Comparison of ENCODE assay signal across 1 cellular context in the genomic region with DNA sequence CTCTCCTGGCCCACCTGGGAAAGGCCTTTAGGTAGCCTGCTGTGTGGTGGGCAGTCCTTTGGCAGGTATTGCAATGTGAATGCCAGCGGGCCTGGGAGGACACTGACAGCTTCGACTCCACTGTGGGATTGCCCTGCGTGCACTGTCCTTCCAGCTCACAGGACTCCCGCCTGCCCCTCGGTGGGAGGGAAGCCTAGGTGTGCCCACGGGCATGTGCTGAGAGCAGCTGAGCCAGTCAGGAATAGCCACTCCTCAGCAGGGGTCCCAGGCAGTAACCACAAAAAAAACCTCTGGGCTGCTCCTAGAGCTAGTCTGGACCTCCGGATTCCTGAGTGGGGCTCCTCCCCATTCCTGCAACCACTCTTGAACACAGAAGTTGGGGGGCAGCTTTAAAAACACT.
TF ChIP-seq lines count a peak whose summit lies in the region.

No MANE protein-coding gene starts in this region.

TF ChIP-seq in GM23338, 12 proteins besides CTCF, POLR2A, EP300 and RAD21 (continued from another document):
- TF ChIP-seq EZH2 (IDR thresholded peaks at IDR 0.05; ENCODE audit: low read depth, unreplicated experiment): no peak
- TF ChIP-seq ZNF114 (CRISPR knock-in tag; IDR thresholded peaks at IDR 0.05): no peak
- TF ChIP-seq, protein P1, sequence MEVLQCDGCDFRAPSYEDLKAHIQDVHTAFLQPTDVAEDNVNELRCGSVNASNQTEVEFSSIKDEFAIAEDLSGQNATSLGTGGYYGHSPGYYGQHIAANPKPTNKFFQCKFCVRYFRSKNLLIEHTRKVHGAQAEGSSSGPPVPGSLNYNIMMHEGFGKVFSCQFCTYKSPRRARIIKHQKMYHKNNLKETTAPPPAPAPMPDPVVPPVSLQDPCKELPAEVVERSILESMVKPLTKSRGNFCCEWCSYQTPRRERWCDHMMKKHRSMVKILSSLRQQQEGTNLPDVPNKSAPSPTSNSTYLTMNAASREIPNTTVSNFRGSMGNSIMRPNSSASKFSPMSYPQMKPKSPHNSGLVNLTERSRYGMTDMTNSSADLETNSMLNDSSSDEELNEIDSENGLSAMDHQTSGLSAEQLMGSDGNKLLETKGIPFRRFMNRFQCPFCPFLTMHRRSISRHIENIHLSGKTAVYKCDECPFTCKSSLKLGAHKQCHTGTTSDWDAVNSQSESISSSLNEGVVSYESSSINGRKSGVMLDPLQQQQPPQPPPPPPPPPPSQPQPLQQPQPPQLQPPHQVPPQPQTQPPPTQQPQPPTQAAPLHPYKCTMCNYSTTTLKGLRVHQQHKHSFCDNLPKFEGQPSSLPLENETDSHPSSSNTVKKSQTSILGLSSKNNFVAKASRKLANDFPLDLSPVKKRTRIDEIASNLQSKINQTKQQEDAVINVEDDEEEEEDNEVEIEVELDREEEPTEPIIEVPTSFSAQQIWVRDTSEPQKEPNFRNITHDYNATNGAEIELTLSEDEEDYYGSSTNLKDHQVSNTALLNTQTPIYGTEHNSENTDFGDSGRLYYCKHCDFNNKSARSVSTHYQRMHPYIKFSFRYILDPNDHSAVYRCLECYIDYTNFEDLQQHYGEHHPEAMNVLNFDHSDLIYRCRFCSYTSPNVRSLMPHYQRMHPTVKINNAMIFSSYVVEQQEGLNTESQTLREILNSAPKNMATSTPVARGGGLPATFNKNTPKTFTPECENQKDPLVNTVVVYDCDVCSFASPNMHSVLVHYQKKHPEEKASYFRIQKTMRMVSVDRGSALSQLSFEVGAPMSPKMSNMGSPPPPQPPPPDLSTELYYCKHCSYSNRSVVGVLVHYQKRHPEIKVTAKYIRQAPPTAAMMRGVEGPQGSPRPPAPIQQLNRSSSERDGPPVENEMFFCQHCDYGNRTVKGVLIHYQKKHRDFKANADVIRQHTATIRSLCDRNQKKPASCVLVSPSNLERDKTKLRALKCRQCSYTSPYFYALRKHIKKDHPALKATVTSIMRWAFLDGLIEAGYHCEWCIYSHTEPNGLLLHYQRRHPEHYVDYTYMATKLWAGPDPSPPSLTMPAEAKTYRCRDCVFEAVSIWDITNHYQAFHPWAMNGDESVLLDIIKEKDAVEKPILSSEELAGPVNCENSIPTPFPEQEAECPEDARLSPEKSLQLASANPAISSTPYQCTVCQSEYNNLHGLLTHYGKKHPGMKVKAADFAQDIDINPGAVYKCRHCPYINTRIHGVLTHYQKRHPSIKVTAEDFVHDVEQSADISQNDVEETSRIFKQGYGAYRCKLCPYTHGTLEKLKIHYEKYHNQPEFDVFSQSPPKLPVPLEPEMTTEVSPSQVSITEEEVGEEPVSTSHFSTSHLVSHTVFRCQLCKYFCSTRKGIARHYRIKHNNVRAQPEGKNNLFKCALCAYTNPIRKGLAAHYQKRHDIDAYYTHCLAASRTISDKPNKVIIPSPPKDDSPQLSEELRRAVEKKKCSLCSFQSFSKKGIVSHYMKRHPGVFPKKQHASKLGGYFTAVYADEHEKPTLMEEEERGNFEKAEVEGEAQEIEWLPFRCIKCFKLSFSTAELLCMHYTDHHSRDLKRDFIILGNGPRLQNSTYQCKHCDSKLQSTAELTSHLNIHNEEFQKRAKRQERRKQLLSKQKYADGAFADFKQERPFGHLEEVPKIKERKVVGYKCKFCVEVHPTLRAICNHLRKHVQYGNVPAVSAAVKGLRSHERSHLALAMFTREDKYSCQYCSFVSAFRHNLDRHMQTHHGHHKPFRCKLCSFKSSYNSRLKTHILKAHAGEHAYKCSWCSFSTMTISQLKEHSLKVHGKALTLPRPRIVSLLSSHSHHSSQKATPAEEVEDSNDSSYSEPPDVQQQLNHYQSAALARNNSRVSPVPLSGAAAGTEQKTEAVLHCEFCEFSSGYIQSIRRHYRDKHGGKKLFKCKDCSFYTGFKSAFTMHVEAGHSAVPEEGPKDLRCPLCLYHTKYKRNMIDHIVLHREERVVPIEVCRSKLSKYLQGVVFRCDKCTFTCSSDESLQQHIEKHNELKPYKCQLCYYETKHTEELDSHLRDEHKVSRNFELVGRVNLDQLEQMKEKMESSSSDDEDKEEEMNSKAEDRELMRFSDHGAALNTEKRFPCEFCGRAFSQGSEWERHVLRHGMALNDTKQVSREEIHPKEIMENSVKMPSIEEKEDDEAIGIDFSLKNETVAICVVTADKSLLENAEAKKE (CRISPR knock-in tag; IDR thresholded peaks at IDR 0.05): no peak
- TF ChIP-seq POLR2AphosphoS5 (IDR thresholded peaks at IDR 0.05; ENCODE audit: low read depth): no peak
